ENCODE assay signal across 1 cellular context in the genomic region with DNA sequence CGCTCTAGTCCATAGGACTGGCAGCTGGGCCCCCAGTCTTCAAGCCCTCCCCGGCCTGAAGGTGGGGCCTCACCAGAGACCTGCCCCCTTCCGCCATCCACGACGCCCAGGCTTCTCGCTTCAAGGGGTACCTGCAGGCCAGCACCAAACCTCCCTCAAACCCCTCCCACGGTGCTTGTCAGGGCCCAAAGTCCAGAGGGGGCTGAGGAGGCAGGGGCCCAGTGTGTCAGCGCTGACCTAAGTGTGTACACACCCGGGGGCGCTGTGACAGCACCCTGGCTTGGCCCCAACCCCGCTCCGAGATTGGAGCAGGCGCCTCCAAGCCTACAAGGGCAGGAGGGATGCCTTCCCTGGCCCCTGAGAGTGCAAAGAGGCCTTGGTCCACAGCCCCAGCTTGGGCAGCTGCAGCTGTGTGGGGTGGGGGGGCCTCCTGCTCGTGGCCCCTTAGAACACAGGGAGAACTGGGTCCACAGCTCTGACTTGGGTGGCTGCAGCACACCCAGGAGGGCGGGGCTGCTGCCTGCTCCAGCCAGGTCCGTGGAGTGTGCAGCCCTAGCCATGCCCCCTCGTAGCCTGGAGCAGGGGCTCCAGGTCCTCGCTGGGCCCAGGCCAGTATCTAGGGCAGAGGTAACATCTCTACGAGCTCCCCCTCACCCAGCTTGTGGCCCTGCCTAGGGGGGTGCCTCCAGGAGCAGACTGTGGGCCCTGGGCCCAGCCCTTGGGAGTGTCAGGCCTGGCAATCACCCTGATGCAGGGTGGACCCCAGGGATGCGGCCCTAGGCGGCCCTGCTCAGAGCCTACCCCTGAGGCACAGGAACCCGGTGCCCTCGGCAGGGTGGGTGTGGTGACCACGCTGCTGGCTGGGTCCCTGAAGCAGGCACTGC.
A peak's percentile ranks its signal among the peaks of the same experiment; 100 is the strongest.
TF ChIP-seq lines count a peak whose summit lies in the region.

No MANE protein-coding gene starts in this region.

TF ChIP-seq in HepG2, 621 proteins besides CTCF, POLR2A, EP300 and RAD21 (continued from another document and continues in another):
- TF ChIP-seq ZNF281 (CRISPR knock-in tag; IDR thresholded peaks at IDR 0.05; ENCODE audit: borderline replicate concordance) (peak; percentile 72), DMAP1 (CRISPR knock-in tag; IDR thresholded peaks at IDR 0.05) (peak; percentile 75), ZKSCAN5 (CRISPR knock-in tag; IDR thresholded peaks at IDR 0.05) (no peak), ZNF660 (CRISPR knock-in tag; IDR thresholded peaks at IDR 0.05; ENCODE audit: borderline replicate concordance, low read depth) (no peak), TEAD2 (CRISPR knock-in tag; IDR thresholded peaks at IDR 0.05) (no peak), ZNF557 (CRISPR knock-in tag; IDR thresholded peaks at IDR 0.05) (no peak), ZNF737 (CRISPR knock-in tag; IDR thresholded peaks at IDR 0.05; ENCODE audit: borderline replicate concordance) (no peak), RBM22 (optimal IDR thresholded peaks at IDR 0.05; ENCODE audit: low read length) (no peak), ZFP62 (CRISPR knock-in tag; IDR thresholded peaks at IDR 0.05) (no peak), THAP8 (CRISPR knock-in tag; IDR thresholded peaks at IDR 0.05; ENCODE audit: borderline replicate concordance) (0 out of 2 replicates have a peak, but pooled peaks have one; percentile 45), ZNF407 (CRISPR knock-in tag; IDR thresholded peaks at IDR 0.05; ENCODE audit: not compliant biosample characterization) (no peak), FOXJ3 (CRISPR knock-in tag; IDR thresholded peaks at IDR 0.05; ENCODE audit: borderline replicate concordance) (peak; percentile 62; the same call in 1 of the 2 replicates), ZNF687 (CRISPR knock-in tag; IDR thresholded peaks at IDR 0.05) (peak; percentile 96), RXRB (CRISPR knock-in tag; IDR thresholded peaks at IDR 0.05; ENCODE audit: borderline replicate concordance) (peak; percentile 82), ZEB1 (IDR thresholded peaks at IDR 0.05; ENCODE audit: insufficient replicate concordance, low read depth) (no peak), PCBP1 (IDR thresholded peaks at IDR 0.05; ENCODE audit: borderline replicate concordance, low read depth, low read length) (peak; percentile 70; the same call in 1 of the 2 replicates), TRAFD1 (CRISPR knock-in tag; IDR thresholded peaks at IDR 0.05; ENCODE audit: borderline replicate concordance) (no peak), NFKB2 (CRISPR knock-in tag; IDR thresholded peaks at IDR 0.05; ENCODE audit: borderline replicate concordance) (peak; percentile 56; the same call in 1 of the 2 replicates), KDM5B (CRISPR knock-in tag; IDR thresholded peaks at IDR 0.05; ENCODE audit: borderline replicate concordance) (peak; percentile 77), ZNF264 (CRISPR knock-in tag; IDR thresholded peaks at IDR 0.05) (peak; percentile 87), ZFX (CRISPR knock-in tag; IDR thresholded peaks at IDR 0.05; ENCODE audit: low read depth) (peak; percentile 84; the same call in 1 of the 2 replicates), ZBTB42 (CRISPR knock-in tag; IDR thresholded peaks at IDR 0.05) (no peak; the same call in 1 of the 2 replicates), KLF15 (CRISPR knock-in tag; IDR thresholded peaks at IDR 0.05; ENCODE audit: borderline replicate concordance) (no peak), EZH2 (conservative IDR thresholded peaks at IDR 0.05; ENCODE audit: low read depth, low read length) (no peak), HOXA3 (CRISPR knock-in tag; IDR thresholded peaks at IDR 0.05) (peak; percentile 83)
- TF ChIP-seq, protein P1, sequence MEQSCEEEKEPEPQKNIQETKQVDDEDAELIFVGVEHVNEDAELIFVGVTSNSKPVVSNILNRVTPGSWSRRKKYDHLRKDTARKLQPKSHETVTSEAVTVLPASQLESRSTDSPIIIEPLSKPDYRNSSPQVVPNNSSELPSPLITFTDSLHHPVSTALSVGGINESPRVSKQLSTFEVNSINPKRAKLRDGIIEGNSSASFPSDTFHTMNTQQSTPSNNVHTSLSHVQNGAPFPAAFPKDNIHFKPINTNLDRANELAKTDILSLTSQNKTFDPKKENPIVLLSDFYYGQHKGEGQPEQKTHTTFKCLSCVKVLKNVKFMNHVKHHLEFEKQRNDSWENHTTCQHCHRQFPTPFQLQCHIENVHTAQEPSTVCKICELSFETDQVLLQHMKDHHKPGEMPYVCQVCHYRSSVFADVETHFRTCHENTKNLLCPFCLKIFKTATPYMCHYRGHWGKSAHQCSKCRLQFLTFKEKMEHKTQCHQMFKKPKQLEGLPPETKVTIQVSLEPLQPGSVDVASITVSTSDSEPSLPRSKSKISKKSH (CRISPR knock-in tag; IDR thresholded peaks at IDR 0.05; ENCODE audit: borderline replicate concordance): no peak; the same call in 1 of the 2 replicates
- TF ChIP-seq, protein P2, sequence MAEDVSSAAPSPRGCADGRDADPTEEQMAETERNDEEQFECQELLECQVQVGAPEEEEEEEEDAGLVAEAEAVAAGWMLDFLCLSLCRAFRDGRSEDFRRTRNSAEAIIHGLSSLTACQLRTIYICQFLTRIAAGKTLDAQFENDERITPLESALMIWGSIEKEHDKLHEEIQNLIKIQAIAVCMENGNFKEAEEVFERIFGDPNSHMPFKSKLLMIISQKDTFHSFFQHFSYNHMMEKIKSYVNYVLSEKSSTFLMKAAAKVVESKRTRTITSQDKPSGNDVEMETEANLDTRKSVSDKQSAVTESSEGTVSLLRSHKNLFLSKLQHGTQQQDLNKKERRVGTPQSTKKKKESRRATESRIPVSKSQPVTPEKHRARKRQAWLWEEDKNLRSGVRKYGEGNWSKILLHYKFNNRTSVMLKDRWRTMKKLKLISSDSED (CRISPR knock-in tag; IDR thresholded peaks at IDR 0.05): no peak
- TF ChIP-seq, protein P3, sequence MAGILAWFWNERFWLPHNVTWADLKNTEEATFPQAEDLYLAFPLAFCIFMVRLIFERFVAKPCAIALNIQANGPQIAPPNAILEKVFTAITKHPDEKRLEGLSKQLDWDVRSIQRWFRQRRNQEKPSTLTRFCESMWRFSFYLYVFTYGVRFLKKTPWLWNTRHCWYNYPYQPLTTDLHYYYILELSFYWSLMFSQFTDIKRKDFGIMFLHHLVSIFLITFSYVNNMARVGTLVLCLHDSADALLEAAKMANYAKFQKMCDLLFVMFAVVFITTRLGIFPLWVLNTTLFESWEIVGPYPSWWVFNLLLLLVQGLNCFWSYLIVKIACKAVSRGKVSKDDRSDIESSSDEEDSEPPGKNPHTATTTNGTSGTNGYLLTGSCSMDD (CRISPR knock-in tag; IDR thresholded peaks at IDR 0.05): no peak
